20 cellular contexts compared by ENCODE assay signal in genomic region chr10:119061926-119062325, GRCh38. TPM values are rescaled to one million over a fixed set of nuclear protein-coding genes. Genes with fewer than 3 reads are reported as not detected.
DNase-seq lines count a peak whose midpoint lies in the region; ATAC-seq, FAIRE-seq and TF ChIP-seq lines count a peak whose summit lies in the region.
"Had no signal": no experiment of that assay in that cellular context is flagged by ENCODE, and none has a peak within 500 bp of the region (broad histone marks: within the 10 kb centered on the region; RNA-seq: fewer than 3 reads in every experiment).

No MANE protein-coding gene starts in this region.

- H3K36me3 Mint-ChIP-seq in activated T-cell treated with anti-CD3 and anti-CD28 coated beads, Interleukin-2, amount 50 U/mL, for 72 hours (ENCODE audit: insufficient read depth in 2 of 2) = peaks cover 22 to 71% of the 10 kb centered on the region in 2 donors
- H3K36me3 Mint-ChIP-seq in activated T-helper 17 cell treated with anti-CD3 and anti-CD28 coated beads, Interleukin-2, amount 50 U/mL, for 72 hours (ENCODE audit: low read depth) = peaks cover 100% of the 10 kb centered on the region
- peaks cover 99% of the 10 kb centered on the region for H3K36me3 Mint-ChIP-seq in MCF 10A (ENCODE audit: insufficient read depth, unreplicated experiment)

- intact Hi-C loops in HCT116 (cut with micrococcal nuclease) = loop anchor here (2.0 kb wide), 1 partner anchor 15 kb away; no protein-coding TSS in a partner anchor
- intact Hi-C loops in mucosa of descending colon (cut with DNase I, micrococcal nuclease) = no loop called here
- intact Hi-C loops in MCF 10A (cut with micrococcal nuclease) = no loop called here
- intact Hi-C loops in gastrocnemius medialis (cut with DNase I; ENCODE audit: low total_unique reads) = no loop called here

- H4K20me1 ChIP-seq in HCT116 (ENCODE audit: insufficient read depth) = peaks cover 65% of the 10 kb centered on the region

- in situ Hi-C loops in gastrocnemius medialis (cut with MboI; ENCODE audit: low sequenced_read_pairs in 4 of 4) = no loop called here

- no peaks in the 10 kb centered on the region for H3K27me3 ChIP-seq in HCT116 (ENCODE audit: insufficient read depth, low read length)
- H3K27me3 ChIP-seq in small intestine (ENCODE audit: control insufficient read depth in 2 of 2, insufficient read depth in 2 of 2, low read length in 2 of 2) = no peaks in the 10 kb centered on the region
- H3K27me3 ChIP-seq in gastrocnemius medialis = no peaks in the 10 kb centered on the region
- H3K27me3 ChIP-seq: SJSA1 had no signal

- H3K9me2 ChIP-seq in HCT116 (ENCODE audit: insufficient read depth) = no peaks in the 10 kb centered on the region

- peaks cover 100% of the 10 kb centered on the region for H3K79me2 ChIP-seq in HCT116 (ENCODE audit: insufficient read depth, low read length)

- ATAC-seq in activated T-cell treated with anti-CD3 and anti-CD28 coated beads, Interleukin-2, amount 50 U/mL, for 72 hours (replicated peaks in 1 of 2) = no peak
- no peak for ATAC-seq in HCT116
- ATAC-seq in activated T-helper 17 cell treated with anti-CD3 and anti-CD28 coated beads, Interleukin-2, amount 50 U/mL, for 72 hours (replicated peaks) = no peak
- peak; percentile 56 for ATAC-seq in mucosa of descending colon
- no peak for ATAC-seq in gastrocnemius medialis
- ATAC-seq: Right ventricle myocardium inferior had no signal

- POLR2A ChIA-PET in HCT116 (lab: Charles Lee) (no interaction called here), MCF 10A (lab: Yijun Ruan, JAX) (no interaction called here)

- no peak for TF ChIP-seq RAD21 in HCT116 (IDR thresholded peaks at IDR 0.05; ENCODE audit: low read depth)

- H3K27ac Mint-ChIP-seq in activated T-cell treated with anti-CD3 and anti-CD28 coated beads, Interleukin-2, amount 50 U/mL, for 72 hours = peak overlapping the region; percentile 81
- H3K27ac Mint-ChIP-seq in activated T-helper 17 cell treated with anti-CD3 and anti-CD28 coated beads, Interleukin-2, amount 50 U/mL, for 72 hours = peak overlapping the region; percentile 41
- H3K27ac Mint-ChIP-seq in MCF 10A (ENCODE audit: low read depth, unreplicated experiment) = no peak overlapping the region

- no peaks in the 10 kb centered on the region for H3K9me3 Mint-ChIP-seq in activated T-cell treated with anti-CD3 and anti-CD28 coated beads, Interleukin-2, amount 50 U/mL, for 72 hours
- H3K9me3 Mint-ChIP-seq in activated T-helper 17 cell treated with anti-CD3 and anti-CD28 coated beads, Interleukin-2, amount 50 U/mL, for 72 hours = no peaks in the 10 kb centered on the region
- H3K9me3 Mint-ChIP-seq in MCF 10A (ENCODE audit: unreplicated experiment) = no peaks in the 10 kb centered on the region

- no peak overlapping the region for H3K4me3 Mint-ChIP-seq in activated T-cell treated with anti-CD3 and anti-CD28 coated beads, Interleukin-2, amount 50 U/mL, for 72 hours
- H3K4me3 Mint-ChIP-seq in activated T-helper 17 cell treated with anti-CD3 and anti-CD28 coated beads, Interleukin-2, amount 50 U/mL, for 72 hours = no peak overlapping the region
- no peak overlapping the region for H3K4me3 Mint-ChIP-seq in MCF 10A (ENCODE audit: unreplicated experiment)

- H3K27ac ChIP-seq in HCT116 (ENCODE audit: low read depth, low read length) (no peak overlapping the region), small intestine (ENCODE audit: low read depth in 1 of 2, low read length in 1 of 2) (no peak overlapping the region), gastrocnemius medialis (no peak overlapping the region)
- H3K27ac ChIP-seq: C4-2B, HL-60, SJSA1 had no signal

- peaks cover 81 to 97% of the 10 kb centered on the region in 2 experiments for H3K36me3 ChIP-seq in HCT116 (ENCODE audit: control insufficient read depth in 1 of 2, insufficient read depth in 2 of 2, low read length in 2 of 2)
- H3K36me3 ChIP-seq in mucosa of descending colon (ENCODE audit: low read depth) = peaks cover 28% of the 10 kb centered on the region
- peaks cover 26 to 31% of the 10 kb centered on the region in 2 donors for H3K36me3 ChIP-seq in small intestine (ENCODE audit: control insufficient read depth in 2 of 2, insufficient read depth in 2 of 2, low read length in 2 of 2)
- H3K36me3 ChIP-seq in gastrocnemius medialis = peaks cover 4 to 83% of the 10 kb centered on the region in 2 donors

- RAD21 ChIA-PET in HCT116 (lab: Charles Lee; ENCODE audit: low non-redundant PET in 1 of 2, low total read pairs in 2 of 2, uncharacterized antibody in 2 of 2, unreplicated experiment in 2 of 2) = no interaction called here

- peaks cover 18% of the 10 kb centered on the region for H3K4me1 Mint-ChIP-seq in activated T-cell treated with anti-CD3 and anti-CD28 coated beads, Interleukin-2, amount 50 U/mL, for 72 hours (ENCODE audit: low read depth)
- peaks cover 16% of the 10 kb centered on the region for H3K4me1 Mint-ChIP-seq in activated T-helper 17 cell treated with anti-CD3 and anti-CD28 coated beads, Interleukin-2, amount 50 U/mL, for 72 hours
- H3K4me1 Mint-ChIP-seq in MCF 10A (ENCODE audit: insufficient read depth, unreplicated experiment) = no peaks in the 10 kb centered on the region

- WGBS in small intestine, 3 donors = 92 to 96% (median 94%) methylated on average over 2 of the region's 2 CpGs

- DNase-seq in activated T-cell treated with anti-CD3 and anti-CD28 coated beads, Interleukin-2, amount 50 U/mL, for 72 hours = no peak
- DNase-seq in activated T-cell treated with anti-CD3 and anti-CD28 coated beads, Interleukin-2, amount 50 U/mL, for 48 hours = no peak
- DNase-seq in HCT116 (ENCODE audit: low read depth, low spot score) = no peak
- DNase-seq in mucosa of descending colon = no peak
- DNase-seq in small intestine = no peak
- no peak for DNase-seq in MCF 10A (ENCODE audit: unreplicated experiment)
- DNase-seq in gastrocnemius medialis = no peak
- DNase-seq: 8988T, AML-193, GDM1, NCI-H1694, NCI-H2081, NCI-H2171 treated with DMSO at 0.1 percent for 48 hours, NCI-H446, NCI-H526 had no signal

- H3K4me3 ChIP-seq in HCT116 (replicated peaks in 1 of 2; ENCODE audit: low read depth in 1 of 2, low read length in 2 of 2) (no peak overlapping the region), mucosa of descending colon (no peak overlapping the region), small intestine (ENCODE audit: low read depth in 1 of 2, low read length in 2 of 2) (no peak overlapping the region), gastrocnemius medialis (no peak overlapping the region)
- H3K4me3 ChIP-seq: SJSA1 had no signal

- FAIRE-seq in small intestine (lab: Jason Lieb, UNC) = no peak

- TF ChIP-seq CTCF in HCT116 (IDR thresholded peaks at IDR 0.05 in 2 of 3, conservative IDR thresholded peaks at IDR 0.05 in 1 of 3; ENCODE audit: borderline replicate concordance in 1 of 3, insufficient read depth in 1 of 3, low read depth in 2 of 3, low read length in 2 of 3) (no peak), mucosa of descending colon (IDR thresholded peaks at IDR 0.05) (no peak), MCF 10A (IDR thresholded peaks at IDR 0.05; ENCODE audit: unreplicated experiment) (no peak), gastrocnemius medialis (IDR thresholded peaks at IDR 0.05 in 4 of 5, conservative IDR thresholded peaks at IDR 0.05 in 1 of 5) (no peak)

- H3K9ac ChIP-seq in HCT116 (ENCODE audit: low read length) = no peak overlapping the region

- CTCF ChIA-PET in HCT116 (lab: Charles Lee) (no interaction called here), MCF 10A (lab: Yijun Ruan, JAX) (interaction anchor here (0.6 to 1.4 kb wide), 2 partner anchors 9 to 47 kb away, joined by 3 read pairs; no protein-coding TSS in a partner anchor)

- no peak overlapping the region for H3K4me2 ChIP-seq in HCT116 (ENCODE audit: low read length)

- H3K9me3 ChIP-seq in HCT116 (ENCODE audit: control insufficient read depth in 1 of 2, insufficient read depth in 1 of 2, low read depth in 1 of 2, low read length in 2 of 2) = no peaks in the 10 kb centered on the region
- no peaks in the 10 kb centered on the region for H3K9me3 ChIP-seq in mucosa of descending colon
- H3K9me3 ChIP-seq in small intestine (ENCODE audit: control insufficient read depth, low read depth) = no peaks in the 10 kb centered on the region
- H3K9me3 ChIP-seq in gastrocnemius medialis = no peaks in the 10 kb centered on the region
- H3K9me3 ChIP-seq: SJSA1 had no signal

- H3K27me3 Mint-ChIP-seq in activated T-cell treated with anti-CD3 and anti-CD28 coated beads, Interleukin-2, amount 50 U/mL, for 72 hours (ENCODE audit: low read depth) = no peaks in the 10 kb centered on the region
- no peaks in the 10 kb centered on the region for H3K27me3 Mint-ChIP-seq in activated T-helper 17 cell treated with anti-CD3 and anti-CD28 coated beads, Interleukin-2, amount 50 U/mL, for 72 hours
- no peaks in the 10 kb centered on the region for H3K27me3 Mint-ChIP-seq in MCF 10A (ENCODE audit: insufficient read depth, unreplicated experiment)

- no peaks in the 10 kb centered on the region for H3K4me1 ChIP-seq in HCT116 (ENCODE audit: control insufficient read depth in 1 of 2, insufficient read depth in 2 of 2, low read length in 2 of 2)
- peaks cover 5% of the 10 kb centered on the region for H3K4me1 ChIP-seq in mucosa of descending colon (ENCODE audit: low read depth)
- H3K4me1 ChIP-seq in small intestine (ENCODE audit: control insufficient read depth in 2 of 2, insufficient read depth in 1 of 2, low read depth in 1 of 2, low read length in 1 of 2) = no peaks in the 10 kb centered on the region
- H3K4me1 ChIP-seq in gastrocnemius medialis = no peaks in the 10 kb centered on the region
- H3K4me1 ChIP-seq: SJSA1 had no signal

- no peak for TF ChIP-seq POLR2A in HCT116 (IDR thresholded peaks at IDR 0.05; ENCODE audit: borderline replicate concordance, extremely low read depth, insufficient read depth, insufficient read length)
- TF ChIP-seq POLR2A in gastrocnemius medialis (IDR thresholded peaks at IDR 0.05) = no peak

- no peak overlapping the region for H2AFZ ChIP-seq in HCT116 (ENCODE audit: low read depth, low read length, poor library complexity, severe bottlenecking)

- BruUV-seq in HCT116 (replicated peaks; lab: Mats Ljungman, UMichigan) (TSS peak; percentile 0), MCF 10A (replicated peaks; lab: Mats Ljungman, UMichigan) (no TSS peak)

RNA-seq across cellular contexts. Expression of gene EIF3A, which starts 18.7 kb away (rescaled TPM):
- total RNA-seq in activated T-cell treated with anti-CD3 and anti-CD28 coated beads, Interleukin-2, amount 50 U/mL, for 72 hours = 100 to 1,000 TPM; 160 to 164 TPM
- total RNA-seq in HCT116 (2021; ENCODE audit: unreplicated experiment) (271 TPM), mucosa of descending colon (100 to 1,000 TPM in 2 of 3 donors, 10 to 100 TPM in 1; 94.5 to 124 (median 114) TPM), MCF 10A (2022) (190 and 226 TPM in 2 replicates), gastrocnemius medialis (100 to 1,000 TPM; 136 to 240 (median 191) TPM)
- 137 and 168 TPM in 2 replicates for polyA plus RNA-seq in HCT116 (2012)
- 100 to 1,000 TPM in 1 of 2 donors, 10 to 100 TPM in 1; 93.8 to 155 TPM for total RNA-seq in activated T-helper 17 cell treated with anti-CD3 and anti-CD28 coated beads, Interleukin-2, amount 50 U/mL, for 72 hours
- polyA plus RNA-seq in small intestine = 10 to 100 TPM; 41.8 to 63.6 (median 41.9) TPM

RNA-seq across cellular contexts. Expression of gene NANOS1, which starts 32.4 kb away (rescaled TPM):
- total RNA-seq in activated T-cell treated with anti-CD3 and anti-CD28 coated beads, Interleukin-2, amount 50 U/mL, for 72 hours = under 1 TPM; 0.31 to 0.37 TPM
- 1.5 TPM for total RNA-seq in HCT116 (2021; ENCODE audit: unreplicated experiment)
- 0.22 and 0.43 TPM in 2 replicates for polyA plus RNA-seq in HCT116 (2012)
- total RNA-seq in activated T-helper 17 cell treated with anti-CD3 and anti-CD28 coated beads, Interleukin-2, amount 50 U/mL, for 72 hours = under 1 TPM; 0.11 to 0.30 TPM
- 1 to 10 TPM in 1 of 3 donors, under 1 TPM in 2; 0.12 to 2.7 (median 0.43) TPM for total RNA-seq in mucosa of descending colon
- under 1 TPM in 1 of 3 donors, not detected in 2; 0.61 TPM for polyA plus RNA-seq in small intestine
- total RNA-seq in MCF 10A (2022) = 2.2 and 3.8 TPM in 2 replicates
- 10 to 100 TPM; 10.5 to 25.2 (median 17.4) TPM for total RNA-seq in gastrocnemius medialis

RNA-seq across cellular contexts. Expression of gene DENND10, which starts 42.0 kb away (rescaled TPM):
- total RNA-seq in activated T-cell treated with anti-CD3 and anti-CD28 coated beads, Interleukin-2, amount 50 U/mL, for 72 hours = 10 to 100 TPM; 39.4 to 41.3 TPM
- total RNA-seq in HCT116 (2021; ENCODE audit: unreplicated experiment) (47.5 TPM), mucosa of descending colon (10 to 100 TPM; 36.6 to 39.9 (median 38.0) TPM), MCF 10A (2022) (27.2 and 35.3 TPM in 2 replicates), gastrocnemius medialis (10 to 100 TPM; 25.7 to 59.5 (median 43.7) TPM)
- polyA plus RNA-seq in HCT116 (2012) = 28.2 and 32.2 TPM in 2 replicates
- 10 to 100 TPM; 15.6 to 32.0 TPM for total RNA-seq in activated T-helper 17 cell treated with anti-CD3 and anti-CD28 coated beads, Interleukin-2, amount 50 U/mL, for 72 hours
- polyA plus RNA-seq in small intestine = 10 to 100 TPM; 20.3 to 32.4 (median 29.2) TPM
